Comparison of ENCODE assay signal across 1 cellular context in the genomic region with DNA sequence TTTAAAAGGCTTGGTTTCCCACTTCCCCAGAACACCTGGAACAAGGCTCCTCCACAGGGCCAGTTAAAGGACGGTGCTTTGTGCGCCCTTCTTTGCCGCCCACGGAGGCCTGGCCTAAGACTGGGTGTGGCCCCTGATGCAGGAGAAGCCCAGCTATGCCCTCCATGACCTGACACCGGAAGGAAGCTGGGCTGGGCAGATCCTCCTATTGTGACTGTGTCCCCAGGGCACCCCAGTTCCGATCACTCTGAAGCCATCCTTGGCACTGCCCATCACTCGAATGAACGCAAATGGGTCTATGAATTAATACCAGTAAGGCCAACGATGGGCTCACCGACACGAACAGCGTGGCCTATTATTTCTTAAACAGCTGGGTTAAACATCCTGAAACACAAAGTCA.
TF ChIP-seq lines count a peak whose summit lies in the region.

No MANE protein-coding gene starts in this region.

TF ChIP-seq in A549, 52 proteins besides CTCF, POLR2A, EP300 and RAD21:
- no peak for TF ChIP-seq CHD4 (IDR thresholded peaks at IDR 0.05; ENCODE audit: borderline replicate concordance)
